1 cellular context compared by ENCODE assay signal in the genomic region with DNA sequence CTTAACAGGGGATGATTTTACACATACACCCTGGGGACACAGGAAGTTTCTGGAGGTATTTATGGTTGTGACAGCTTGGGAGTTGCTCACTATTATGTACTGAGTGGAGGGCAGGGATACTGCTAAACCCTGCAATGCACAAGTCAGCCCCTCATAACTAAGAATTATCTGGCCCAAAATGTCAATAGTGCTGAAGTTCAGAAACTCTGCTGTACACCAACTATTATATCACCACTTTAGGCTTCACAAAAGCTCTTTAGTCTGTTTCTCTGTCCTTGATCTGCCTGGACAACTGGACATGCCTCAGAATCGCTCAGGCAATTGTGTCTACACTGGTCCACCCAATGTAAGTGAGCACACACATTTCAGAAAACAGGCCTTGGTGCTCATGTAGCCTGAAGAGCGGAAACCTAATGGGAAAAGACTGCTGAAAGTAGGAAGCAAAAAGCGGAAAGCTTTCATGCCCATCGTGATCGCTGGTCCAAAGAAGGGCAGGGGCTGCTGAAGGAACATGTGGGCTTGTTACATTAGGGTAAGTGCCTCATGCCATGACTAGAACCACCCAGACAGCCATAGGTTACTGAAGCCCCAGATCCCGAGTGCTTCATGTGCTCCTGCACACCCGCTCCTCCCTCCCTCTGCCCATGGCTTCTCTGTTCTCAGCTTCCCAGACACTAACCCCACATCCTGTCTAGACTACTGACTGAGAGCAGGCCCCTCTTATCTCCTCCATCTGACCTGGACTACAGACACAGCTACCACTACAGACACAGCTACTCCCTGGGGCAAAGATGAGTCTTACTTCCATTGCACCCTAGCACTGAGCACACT.
TF ChIP-seq lines count a peak whose summit lies in the region.

No MANE protein-coding gene starts in this region.

TF ChIP-seq in HepG2, 621 proteins besides CTCF, POLR2A, EP300 and RAD21 (continued from another document and continues in another):
- TF ChIP-seq, protein P1, sequence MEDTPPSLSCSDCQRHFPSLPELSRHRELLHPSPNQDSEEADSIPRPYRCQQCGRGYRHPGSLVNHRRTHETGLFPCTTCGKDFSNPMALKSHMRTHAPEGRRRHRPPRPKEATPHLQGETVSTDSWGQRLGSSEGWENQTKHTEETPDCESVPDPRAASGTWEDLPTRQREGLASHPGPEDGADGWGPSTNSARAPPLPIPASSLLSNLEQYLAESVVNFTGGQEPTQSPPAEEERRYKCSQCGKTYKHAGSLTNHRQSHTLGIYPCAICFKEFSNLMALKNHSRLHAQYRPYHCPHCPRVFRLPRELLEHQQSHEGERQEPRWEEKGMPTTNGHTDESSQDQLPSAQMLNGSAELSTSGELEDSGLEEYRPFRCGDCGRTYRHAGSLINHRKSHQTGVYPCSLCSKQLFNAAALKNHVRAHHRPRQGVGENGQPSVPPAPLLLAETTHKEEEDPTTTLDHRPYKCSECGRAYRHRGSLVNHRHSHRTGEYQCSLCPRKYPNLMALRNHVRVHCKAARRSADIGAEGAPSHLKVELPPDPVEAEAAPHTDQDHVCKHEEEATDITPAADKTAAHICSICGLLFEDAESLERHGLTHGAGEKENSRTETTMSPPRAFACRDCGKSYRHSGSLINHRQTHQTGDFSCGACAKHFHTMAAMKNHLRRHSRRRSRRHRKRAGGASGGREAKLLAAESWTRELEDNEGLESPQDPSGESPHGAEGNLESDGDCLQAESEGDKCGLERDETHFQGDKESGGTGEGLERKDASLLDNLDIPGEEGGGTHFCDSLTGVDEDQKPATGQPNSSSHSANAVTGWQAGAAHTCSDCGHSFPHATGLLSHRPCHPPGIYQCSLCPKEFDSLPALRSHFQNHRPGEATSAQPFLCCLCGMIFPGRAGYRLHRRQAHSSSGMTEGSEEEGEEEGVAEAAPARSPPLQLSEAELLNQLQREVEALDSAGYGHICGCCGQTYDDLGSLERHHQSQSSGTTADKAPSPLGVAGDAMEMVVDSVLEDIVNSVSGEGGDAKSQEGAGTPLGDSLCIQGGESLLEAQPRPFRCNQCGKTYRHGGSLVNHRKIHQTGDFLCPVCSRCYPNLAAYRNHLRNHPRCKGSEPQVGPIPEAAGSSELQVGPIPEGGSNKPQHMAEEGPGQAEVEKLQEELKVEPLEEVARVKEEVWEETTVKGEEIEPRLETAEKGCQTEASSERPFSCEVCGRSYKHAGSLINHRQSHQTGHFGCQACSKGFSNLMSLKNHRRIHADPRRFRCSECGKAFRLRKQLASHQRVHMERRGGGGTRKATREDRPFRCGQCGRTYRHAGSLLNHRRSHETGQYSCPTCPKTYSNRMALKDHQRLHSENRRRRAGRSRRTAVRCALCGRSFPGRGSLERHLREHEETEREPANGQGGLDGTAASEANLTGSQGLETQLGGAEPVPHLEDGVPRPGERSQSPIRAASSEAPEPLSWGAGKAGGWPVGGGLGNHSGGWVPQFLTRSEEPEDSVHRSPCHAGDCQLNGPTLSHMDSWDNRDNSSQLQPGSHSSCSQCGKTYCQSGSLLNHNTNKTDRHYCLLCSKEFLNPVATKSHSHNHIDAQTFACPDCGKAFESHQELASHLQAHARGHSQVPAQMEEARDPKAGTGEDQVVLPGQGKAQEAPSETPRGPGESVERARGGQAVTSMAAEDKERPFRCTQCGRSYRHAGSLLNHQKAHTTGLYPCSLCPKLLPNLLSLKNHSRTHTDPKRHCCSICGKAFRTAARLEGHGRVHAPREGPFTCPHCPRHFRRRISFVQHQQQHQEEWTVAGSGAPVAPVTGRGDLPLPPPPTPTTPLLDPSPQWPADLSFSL (CRISPR knock-in tag; IDR thresholded peaks at IDR 0.05), result no peak
- TF ChIP-seq ZNF234 (CRISPR knock-in tag; conservative IDR thresholded peaks at IDR 0.05) (no peak), ZBTB7A (CRISPR knock-in tag; IDR thresholded peaks at IDR 0.05) (no peak), CEBPB (IDR thresholded peaks at IDR 0.05; ENCODE audit: borderline replicate concordance, low read depth, low read length) (no peak), ZNF850 (CRISPR knock-in tag; conservative IDR thresholded peaks at IDR 0.05) (no peak), ZSCAN25 (CRISPR knock-in tag; IDR thresholded peaks at IDR 0.05) (0 out of 2 replicates have a peak, but pooled peaks have one; percentile 29), KDM6A (CRISPR knock-in tag; IDR thresholded peaks at IDR 0.05; ENCODE audit: low read depth) (no peak), RAD51 (IDR thresholded peaks at IDR 0.05; ENCODE audit: borderline replicate concordance) (no peak), RBM22 (optimal IDR thresholded peaks at IDR 0.05; ENCODE audit: low read length) (no peak), GABPB1 (CRISPR knock-in tag; IDR thresholded peaks at IDR 0.05) (peak; percentile 36; the same call in 1 of the 2 replicates), MEF2D (CRISPR knock-in tag; IDR thresholded peaks at IDR 0.05) (0 out of 2 replicates have a peak, but pooled peaks have one; percentile 43), HNRNPK (IDR thresholded peaks at IDR 0.05; ENCODE audit: low read depth, low read length, poor library complexity, severe bottlenecking) (no peak), SIN3B (IDR thresholded peaks at IDR 0.05; ENCODE audit: low read length) (no peak), HNRNPUL1 (IDR thresholded peaks at IDR 0.05; ENCODE audit: low read depth, low read length) (no peak), ARNTL (CRISPR knock-in tag; IDR thresholded peaks at IDR 0.05) (0 out of 2 replicates have a peak, but pooled peaks have one; percentile 48), THYN1 (CRISPR knock-in tag; IDR thresholded peaks at IDR 0.05; ENCODE audit: borderline replicate concordance, low read depth) (no peak), KMT2B (CRISPR knock-in tag; IDR thresholded peaks at IDR 0.05) (no peak), RFX3 (CRISPR knock-in tag; IDR thresholded peaks at IDR 0.05) (no peak), ZNF737 (CRISPR knock-in tag; IDR thresholded peaks at IDR 0.05; ENCODE audit: borderline replicate concordance) (no peak), FOSL1 (CRISPR knock-in tag; IDR thresholded peaks at IDR 0.05; ENCODE audit: borderline replicate concordance) (no peak), FOXM1 (CRISPR knock-in tag; IDR thresholded peaks at IDR 0.05) (no peak), HES4 (CRISPR knock-in tag; IDR thresholded peaks at IDR 0.05; ENCODE audit: borderline replicate concordance) (no peak), TBX3 (IDR thresholded peaks at IDR 0.05; ENCODE audit: borderline replicate concordance) (no peak), NFATC3 (CRISPR knock-in tag; IDR thresholded peaks at IDR 0.05) (no peak), PAF1 (CRISPR knock-in tag; IDR thresholded peaks at IDR 0.05) (no peak), TAF15 (IDR thresholded peaks at IDR 0.05; ENCODE audit: low read depth, low read length, poor library complexity, severe bottlenecking) (no peak), ZNF251 (CRISPR knock-in tag; IDR thresholded peaks at IDR 0.05) (no peak), RBM39 (IDR thresholded peaks at IDR 0.05; ENCODE audit: low read depth, low read length, poor library complexity, severe bottlenecking) (no peak), ZBTB3 (CRISPR knock-in tag; IDR thresholded peaks at IDR 0.05; ENCODE audit: borderline replicate concordance, low read depth) (0 out of 2 replicates have a peak, but pooled peaks have one; percentile 10), NCOA5 (CRISPR knock-in tag; IDR thresholded peaks at IDR 0.05) (no peak), SP5 (CRISPR knock-in tag; IDR thresholded peaks at IDR 0.05; ENCODE audit: borderline replicate concordance, low read depth) (no peak), SMC3 (IDR thresholded peaks at IDR 0.05; ENCODE audit: low read length) (peak; percentile 5; the same call in 1 of the 2 replicates), JUND (CRISPR knock-in tag; IDR thresholded peaks at IDR 0.05) (no peak), ZBTB8A (CRISPR knock-in tag; IDR thresholded peaks at IDR 0.05; ENCODE audit: borderline replicate concordance, low read depth) (no peak), MAZ (IDR thresholded peaks at IDR 0.05; ENCODE audit: borderline replicate concordance, low read depth, low read length) (no peak), MAZ (CRISPR knock-in tag; IDR thresholded peaks at IDR 0.05; ENCODE audit: low read depth) (peak; percentile 68; the same call in 1 of the 2 replicates), ZNF124 (CRISPR knock-in tag; IDR thresholded peaks at IDR 0.05) (no peak), ZNF263 (CRISPR knock-in tag; IDR thresholded peaks at IDR 0.05) (peak; percentile 86), SRF (IDR thresholded peaks at IDR 0.05; ENCODE audit: low read depth, low read length) (no peak), GATAD2A (CRISPR knock-in tag; IDR thresholded peaks at IDR 0.05) (peak; percentile 36; the same call in 1 of the 2 replicates), ZNF550 (CRISPR knock-in tag; IDR thresholded peaks at IDR 0.05; ENCODE audit: borderline replicate concordance) (no peak), ARNT2 (CRISPR knock-in tag; IDR thresholded peaks at IDR 0.05; ENCODE audit: low read depth) (no peak), SMYD3 (CRISPR knock-in tag; IDR thresholded peaks at IDR 0.05) (no peak), ZNF253 (CRISPR knock-in tag; IDR thresholded peaks at IDR 0.05; ENCODE audit: borderline replicate concordance) (no peak), SALL2 (CRISPR knock-in tag; IDR thresholded peaks at IDR 0.05) (no peak), MED8 (CRISPR knock-in tag; IDR thresholded peaks at IDR 0.05; ENCODE audit: insufficient replicate concordance) (no peak), NFYC (CRISPR knock-in tag; IDR thresholded peaks at IDR 0.05) (no peak), ZNF333 (CRISPR knock-in tag; IDR thresholded peaks at IDR 0.05; ENCODE audit: borderline replicate concordance) (no peak), ZNF274 (CRISPR knock-in tag; IDR thresholded peaks at IDR 0.05) (no peak), MXD4 (CRISPR knock-in tag; IDR thresholded peaks at IDR 0.05) (no peak), ZNF776 (CRISPR knock-in tag; IDR thresholded peaks at IDR 0.05) (no peak), ISX (CRISPR knock-in tag; conservative IDR thresholded peaks at IDR 0.05) (no peak), KDM5B (CRISPR knock-in tag; IDR thresholded peaks at IDR 0.05; ENCODE audit: borderline replicate concordance) (no peak), GFI1 (CRISPR knock-in tag; IDR thresholded peaks at IDR 0.05; ENCODE audit: borderline replicate concordance) (no peak), ZNF44 (CRISPR knock-in tag; IDR thresholded peaks at IDR 0.05) (no peak), GATA4 (IDR thresholded peaks at IDR 0.05; ENCODE audit: borderline replicate concordance, low read depth) (peak; percentile 36; the same call in 1 of the 2 replicates)
- TF ChIP-seq, protein P2, sequence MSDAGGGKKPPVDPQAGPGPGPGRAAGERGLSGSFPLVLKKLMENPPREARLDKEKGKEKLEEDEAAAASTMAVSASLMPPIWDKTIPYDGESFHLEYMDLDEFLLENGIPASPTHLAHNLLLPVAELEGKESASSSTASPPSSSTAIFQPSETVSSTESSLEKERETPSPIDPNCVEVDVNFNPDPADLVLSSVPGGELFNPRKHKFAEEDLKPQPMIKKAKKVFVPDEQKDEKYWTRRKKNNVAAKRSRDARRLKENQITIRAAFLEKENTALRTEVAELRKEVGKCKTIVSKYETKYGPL (CRISPR knock-in tag; IDR thresholded peaks at IDR 0.05), result no peak
- TF ChIP-seq, protein P3, sequence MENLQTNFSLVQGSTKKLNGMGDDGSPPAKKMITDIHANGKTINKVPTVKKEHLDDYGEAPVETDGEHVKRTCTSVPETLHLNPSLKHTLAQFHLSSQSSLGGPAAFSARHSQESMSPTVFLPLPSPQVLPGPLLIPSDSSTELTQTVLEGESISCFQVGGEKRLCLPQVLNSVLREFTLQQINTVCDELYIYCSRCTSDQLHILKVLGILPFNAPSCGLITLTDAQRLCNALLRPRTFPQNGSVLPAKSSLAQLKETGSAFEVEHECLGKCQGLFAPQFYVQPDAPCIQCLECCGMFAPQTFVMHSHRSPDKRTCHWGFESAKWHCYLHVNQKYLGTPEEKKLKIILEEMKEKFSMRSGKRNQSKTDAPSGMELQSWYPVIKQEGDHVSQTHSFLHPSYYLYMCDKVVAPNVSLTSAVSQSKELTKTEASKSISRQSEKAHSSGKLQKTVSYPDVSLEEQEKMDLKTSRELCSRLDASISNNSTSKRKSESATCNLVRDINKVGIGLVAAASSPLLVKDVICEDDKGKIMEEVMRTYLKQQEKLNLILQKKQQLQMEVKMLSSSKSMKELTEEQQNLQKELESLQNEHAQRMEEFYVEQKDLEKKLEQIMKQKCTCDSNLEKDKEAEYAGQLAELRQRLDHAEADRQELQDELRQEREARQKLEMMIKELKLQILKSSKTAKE (CRISPR knock-in tag; IDR thresholded peaks at IDR 0.05; ENCODE audit: borderline replicate concordance), result peak; percentile 96
- TF ChIP-seq, protein P4, sequence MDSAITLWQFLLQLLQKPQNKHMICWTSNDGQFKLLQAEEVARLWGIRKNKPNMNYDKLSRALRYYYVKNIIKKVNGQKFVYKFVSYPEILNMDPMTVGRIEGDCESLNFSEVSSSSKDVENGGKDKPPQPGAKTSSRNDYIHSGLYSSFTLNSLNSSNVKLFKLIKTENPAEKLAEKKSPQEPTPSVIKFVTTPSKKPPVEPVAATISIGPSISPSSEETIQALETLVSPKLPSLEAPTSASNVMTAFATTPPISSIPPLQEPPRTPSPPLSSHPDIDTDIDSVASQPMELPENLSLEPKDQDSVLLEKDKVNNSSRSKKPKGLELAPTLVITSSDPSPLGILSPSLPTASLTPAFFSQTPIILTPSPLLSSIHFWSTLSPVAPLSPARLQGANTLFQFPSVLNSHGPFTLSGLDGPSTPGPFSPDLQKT (CRISPR knock-in tag; IDR thresholded peaks at IDR 0.05; ENCODE audit: borderline replicate concordance), result no peak
- TF ChIP-seq, protein P5, sequence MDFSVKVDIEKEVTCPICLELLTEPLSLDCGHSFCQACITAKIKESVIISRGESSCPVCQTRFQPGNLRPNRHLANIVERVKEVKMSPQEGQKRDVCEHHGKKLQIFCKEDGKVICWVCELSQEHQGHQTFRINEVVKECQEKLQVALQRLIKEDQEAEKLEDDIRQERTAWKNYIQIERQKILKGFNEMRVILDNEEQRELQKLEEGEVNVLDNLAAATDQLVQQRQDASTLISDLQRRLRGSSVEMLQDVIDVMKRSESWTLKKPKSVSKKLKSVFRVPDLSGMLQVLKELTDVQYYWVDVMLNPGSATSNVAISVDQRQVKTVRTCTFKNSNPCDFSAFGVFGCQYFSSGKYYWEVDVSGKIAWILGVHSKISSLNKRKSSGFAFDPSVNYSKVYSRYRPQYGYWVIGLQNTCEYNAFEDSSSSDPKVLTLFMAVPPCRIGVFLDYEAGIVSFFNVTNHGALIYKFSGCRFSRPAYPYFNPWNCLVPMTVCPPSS (IDR thresholded peaks at IDR 0.05), result no peak
- TF ChIP-seq, protein P6, sequence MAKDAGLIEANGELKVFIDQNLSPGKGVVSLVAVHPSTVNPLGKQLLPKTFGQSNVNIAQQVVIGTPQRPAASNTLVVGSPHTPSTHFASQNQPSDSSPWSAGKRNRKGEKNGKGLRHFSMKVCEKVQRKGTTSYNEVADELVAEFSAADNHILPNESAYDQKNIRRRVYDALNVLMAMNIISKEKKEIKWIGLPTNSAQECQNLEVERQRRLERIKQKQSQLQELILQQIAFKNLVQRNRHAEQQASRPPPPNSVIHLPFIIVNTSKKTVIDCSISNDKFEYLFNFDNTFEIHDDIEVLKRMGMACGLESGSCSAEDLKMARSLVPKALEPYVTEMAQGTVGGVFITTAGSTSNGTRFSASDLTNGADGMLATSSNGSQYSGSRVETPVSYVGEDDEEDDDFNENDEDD (CRISPR knock-in tag; IDR thresholded peaks at IDR 0.05; ENCODE audit: borderline replicate concordance), result no peak
- TF ChIP-seq, protein P7, sequence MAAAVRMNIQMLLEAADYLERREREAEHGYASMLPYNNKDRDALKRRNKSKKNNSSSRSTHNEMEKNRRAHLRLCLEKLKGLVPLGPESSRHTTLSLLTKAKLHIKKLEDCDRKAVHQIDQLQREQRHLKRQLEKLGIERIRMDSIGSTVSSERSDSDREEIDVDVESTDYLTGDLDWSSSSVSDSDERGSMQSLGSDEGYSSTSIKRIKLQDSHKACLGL (CRISPR knock-in tag; IDR thresholded peaks at IDR 0.05), result no peak
